Comparison of ENCODE assay signal across 19 cellular contexts in the genomic region with DNA sequence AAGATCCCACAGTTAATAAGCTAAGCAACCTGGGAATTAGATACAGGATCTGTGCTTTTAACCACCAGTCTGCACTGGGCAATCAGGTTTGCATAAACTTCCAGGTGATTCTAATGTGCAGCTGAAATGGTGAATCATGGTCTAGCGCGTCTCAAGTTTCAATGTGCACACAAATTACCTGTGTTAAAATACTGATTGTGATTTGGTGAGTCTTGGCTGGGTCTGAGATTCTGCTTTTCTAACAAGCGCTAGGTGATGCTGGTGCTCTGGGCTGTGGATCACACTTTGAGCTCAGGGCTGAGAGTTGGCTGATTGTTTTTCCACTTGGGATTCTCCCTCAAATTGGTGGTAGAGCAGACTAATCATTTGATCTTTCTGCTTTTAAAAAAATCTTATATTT.
DNase-seq lines count a peak whose midpoint lies in the region; ATAC-seq and TF ChIP-seq lines count a peak whose summit lies in the region.
"Had no signal": no experiment of that assay in that cellular context is flagged by ENCODE, and none has a peak within 500 bp of the region (broad histone marks: within the 10 kb centered on the region; RNA-seq: fewer than 3 reads in every experiment).

No MANE protein-coding gene starts in this region.

- TF ChIP-seq POLR2A in lower leg skin (IDR thresholded peaks at IDR 0.05), result no peak

- no peak overlapping the region for H3K27ac Mint-ChIP-seq in GM23338
- H3K27ac Mint-ChIP-seq: activated T-helper 2 cell treated with anti-CD3 and anti-CD28 coated beads, Interferon-gamma antibody, Interleukin-2, Interleukin-4, amounts not matched to agents 10 μg/mL and 5 μg/mL and 100 μg/mL, durations not matched to agents 14 hours and 24 hours and 36 hours; B cell; stimulated activated memory B cell treated with anti-CD40 and anti-IgM and Interleukin-4, amounts not matched to agents 10 μg/mL and 1 μg/mL and 100 μg/mL, for 72 hours had no signal

- H3K9me3 Mint-ChIP-seq in GM23338, result no peaks in the 10 kb centered on the region
- H3K9me3 Mint-ChIP-seq: activated T-helper 2 cell treated with anti-CD3 and anti-CD28 coated beads, Interferon-gamma antibody, Interleukin-2, Interleukin-4, amounts not matched to agents 10 μg/mL and 5 μg/mL and 100 μg/mL, durations not matched to agents 14 hours and 24 hours and 36 hours had no signal

- H3K4me2 ChIP-seq in GM23338 (no peak overlapping the region), OCI-LY7 (ENCODE audit: low read length) (no peak overlapping the region)

- intact Hi-C loops in OCI-LY7 (cut with micrococcal nuclease; ENCODE audit: unreplicated experiment) (no loop called here), lower leg skin (cut with DNase I; ENCODE audit: low total_unique reads) (no loop called here)

- H2AFZ ChIP-seq in GM23338 (0 out of 2 replicates have a peak overlapping the region, but pooled peaks have one; percentile 32), OCI-LY7 (ENCODE audit: low read length) (no peak overlapping the region)

- H3F3A ChIP-seq in GM23338 (replicated peaks; ENCODE audit: low read depth), result no peaks in the 10 kb centered on the region

- no peak overlapping the region for H3K4me3 ChIP-seq in GM23338
- H3K4me3 ChIP-seq in epithelial cell of proximal tubule (ENCODE audit: low read depth, low read length), result no peak overlapping the region
- no peak overlapping the region for H3K4me3 ChIP-seq in OCI-LY7 (ENCODE audit: low read depth, low read length, poor library complexity, severe bottlenecking)
- no peak overlapping the region for H3K4me3 ChIP-seq in lower leg skin (ENCODE audit: low read depth, poor library complexity, severe bottlenecking)
- H3K4me3 ChIP-seq: thyroid gland had no signal

- TF ChIP-seq CTCF in GM23338 (conservative IDR thresholded peaks at IDR 0.05; ENCODE audit: low read depth in 2 of 2) (peak in 1 of 2 experiments; percentile 27; a peak in 1 of 4 replicates), epithelial cell of proximal tubule (conservative IDR thresholded peaks at IDR 0.05; ENCODE audit: low read depth, low read length) (peak; percentile 37), OCI-LY7 (conservative IDR thresholded peaks at IDR 0.05; ENCODE audit: low read length) (no peak), lower leg skin (IDR thresholded peaks at IDR 0.05) (no peak)

- H3K27me3 Mint-ChIP-seq in GM23338 (ENCODE audit: insufficient read depth, low read depth, poor library complexity), result peaks cover 2% of the 10 kb centered on the region

- in situ Hi-C loops in KBM-7 (cut with MboI; ENCODE audit: low pct_unique_long_range_greater_than_20kb, low sequenced_read_pairs), result no loop called here

- H3K79me2 ChIP-seq in GM23338 (replicated peaks; ENCODE audit: insufficient read depth) (no peaks in the 10 kb centered on the region), OCI-LY7 (ENCODE audit: insufficient read depth, low read depth, low read length) (no peaks in the 10 kb centered on the region)

- H4K20me1 ChIP-seq in GM23338 (replicated peaks; ENCODE audit: insufficient read depth) (no peaks in the 10 kb centered on the region), OCI-LY7 (ENCODE audit: insufficient read depth, low read length) (no peaks in the 10 kb centered on the region)

- no peak for ATAC-seq in GM23338
- ATAC-seq: stimulated activated memory B cell treated with anti-CD40 and anti-IgM and Interleukin-4, amounts not matched to agents 10 μg/mL and 1 μg/mL and 100 μg/mL, for 72 hours had no signal

- POLR2A ChIA-PET in OCI-LY7 (lab: Charles Lee), result no interaction called here

- CTCF ChIA-PET in OCI-LY7 (lab: Charles Lee; ENCODE audit: unreplicated experiment), result no interaction called here

- no peak overlapping the region for H3K27ac ChIP-seq in GM23338 (ENCODE audit: low read depth)
- H3K27ac ChIP-seq in OCI-LY7 (ENCODE audit: low read depth, low read length, poor library complexity, severe bottlenecking), result no peak overlapping the region
- H3K27ac ChIP-seq: HL-60, thyroid gland had no signal

- no peaks in the 10 kb centered on the region for H3K9me3 ChIP-seq in OCI-LY7 (ENCODE audit: low read length)
- H3K9me3 ChIP-seq: thyroid gland had no signal

- H3K4me1 Mint-ChIP-seq in GM23338, result no peaks in the 10 kb centered on the region; the same call in 2 of the 3 replicates
- H3K4me1 Mint-ChIP-seq: B cell; stimulated activated memory B cell treated with anti-CD40 and anti-IgM and Interleukin-4, amounts not matched to agents 10 μg/mL and 1 μg/mL and 100 μg/mL, for 72 hours had no signal

- no peaks in the 10 kb centered on the region for H3K36me3 Mint-ChIP-seq in GM23338 (ENCODE audit: low read depth)
- H3K36me3 Mint-ChIP-seq: stimulated activated memory B cell treated with anti-CD40 and anti-IgM and Interleukin-4, amounts not matched to agents 10 μg/mL and 1 μg/mL and 100 μg/mL, for 72 hours had no signal

- peaks cover 14% of the 10 kb centered on the region; the same call in 1 of the 2 replicates for H3K9me2 ChIP-seq in GM23338 (ENCODE audit: insufficient read depth)
- H3K9me2 ChIP-seq in OCI-LY7 (ENCODE audit: insufficient read depth, low read length), result no peaks in the 10 kb centered on the region

- no peaks in the 10 kb centered on the region for H3K27me3 ChIP-seq in GM23338 (ENCODE audit: insufficient read depth)
- H3K27me3 ChIP-seq: thyroid gland had no signal

- DNase-seq in COR-L47 (lab: John Stamatoyannopoulos, UW), result peak; percentile 27
- DNase-seq in GM23338 (ENCODE audit: low spot score), result no peak
- peak; percentile 83 for DNase-seq in NCI-H510A treated with DMSO at 0.1 percent for 48 hours (lab: John Stamatoyannopoulos, UW)
- DNase-seq in epithelial cell of proximal tubule (ENCODE audit: low read depth), result no peak
- no peak for DNase-seq in OCI-LY7 (ENCODE audit: low spot score)
- DNase-seq in lower leg skin (ENCODE audit: low spot score in 2 of 2), result no peak
- DNase-seq in KBM-7, result no peak
- DNase-seq: caudate nucleus, DMS 273 treated with DMSO at 0.1 percent for 48 hours, KG1, kidney, midbrain, NCI-H187, SHP77 treated with DMSO at 0.1 percent for 48 hours, thyroid gland had no signal

- H3K4me1 ChIP-seq in GM23338 (ENCODE audit: insufficient read depth), result no peaks in the 10 kb centered on the region
- H3K4me1 ChIP-seq in OCI-LY7 (ENCODE audit: insufficient read depth, low read length, poor library complexity, severe bottlenecking), result no peaks in the 10 kb centered on the region
- H3K4me1 ChIP-seq: thyroid gland had no signal

- no peaks in the 10 kb centered on the region for H3K36me3 ChIP-seq in GM23338 (ENCODE audit: insufficient read depth)
- H3K36me3 ChIP-seq in OCI-LY7 (ENCODE audit: insufficient read depth, low read length), result no peaks in the 10 kb centered on the region
- H3K36me3 ChIP-seq: thyroid gland had no signal

- 85% methylated on average over 3 of the region's 3 CpGs for WGBS in lower leg skin, 2 donors

- BruUV-seq in OCI-LY7 (replicated peaks; lab: Mats Ljungman, UMichigan), result no TSS peak

- no peak overlapping the region for H3K4me3 Mint-ChIP-seq in GM23338
- H3K4me3 Mint-ChIP-seq: B cell; stimulated activated memory B cell treated with anti-CD40 and anti-IgM and Interleukin-4, amounts not matched to agents 10 μg/mL and 1 μg/mL and 100 μg/mL, for 72 hours had no signal

TF ChIP-seq in GM23338, 12 proteins besides CTCF, POLR2A, EP300 and RAD21:
- TF ChIP-seq, protein P1, sequence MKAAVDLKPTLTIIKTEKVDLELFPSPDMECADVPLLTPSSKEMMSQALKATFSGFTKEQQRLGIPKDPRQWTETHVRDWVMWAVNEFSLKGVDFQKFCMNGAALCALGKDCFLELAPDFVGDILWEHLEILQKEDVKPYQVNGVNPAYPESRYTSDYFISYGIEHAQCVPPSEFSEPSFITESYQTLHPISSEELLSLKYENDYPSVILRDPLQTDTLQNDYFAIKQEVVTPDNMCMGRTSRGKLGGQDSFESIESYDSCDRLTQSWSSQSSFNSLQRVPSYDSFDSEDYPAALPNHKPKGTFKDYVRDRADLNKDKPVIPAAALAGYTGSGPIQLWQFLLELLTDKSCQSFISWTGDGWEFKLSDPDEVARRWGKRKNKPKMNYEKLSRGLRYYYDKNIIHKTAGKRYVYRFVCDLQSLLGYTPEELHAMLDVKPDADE (IDR thresholded peaks at IDR 0.05), result no peak
- no peak for TF ChIP-seq NANOG (IDR thresholded peaks at IDR 0.05; ENCODE audit: borderline replicate concordance)
- no peak for TF ChIP-seq ZNF114 (CRISPR knock-in tag; IDR thresholded peaks at IDR 0.05)

Comparison
In these comparisons a context has a peak if more than half of its experiments do, and no peak if none do; other contexts are left out.
1. DNase-seq: peak in COR-L47 (single experiment) and NCI-H510A treated with DMSO at 0.1 percent for 48 hours (single experiment); none in GM23338 (single experiment), epithelial cell of proximal tubule (single experiment), OCI-LY7 (single experiment), lower leg skin (0 of 2) and KBM-7 (single experiment).